ENCODE assay signal across 1 cellular context in the genomic region with DNA sequence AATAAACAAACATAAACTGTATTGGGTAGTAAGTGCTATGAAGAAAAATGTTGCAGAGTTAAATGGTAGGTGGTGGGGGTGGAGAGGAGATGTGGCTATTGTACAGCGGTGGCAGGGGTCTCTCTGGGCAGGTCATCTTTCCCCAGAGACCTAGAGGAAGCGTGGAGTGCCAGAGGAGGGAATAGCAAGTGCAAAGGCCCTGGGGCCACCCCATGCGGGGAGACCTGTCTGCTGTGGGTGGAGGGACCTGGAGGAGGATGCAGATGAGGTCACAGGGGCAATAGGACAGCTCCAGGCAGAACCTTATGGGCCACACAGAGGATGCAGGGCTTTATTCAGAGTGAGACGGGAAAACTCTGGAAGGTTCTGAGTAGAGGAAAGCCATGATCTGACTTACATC.
TF ChIP-seq lines count a peak whose summit lies in the region.

No MANE protein-coding gene starts in this region.

TF ChIP-seq in HepG2, 621 proteins besides CTCF, POLR2A, EP300 and RAD21 (continued from another document):
- TF ChIP-seq, protein P1, sequence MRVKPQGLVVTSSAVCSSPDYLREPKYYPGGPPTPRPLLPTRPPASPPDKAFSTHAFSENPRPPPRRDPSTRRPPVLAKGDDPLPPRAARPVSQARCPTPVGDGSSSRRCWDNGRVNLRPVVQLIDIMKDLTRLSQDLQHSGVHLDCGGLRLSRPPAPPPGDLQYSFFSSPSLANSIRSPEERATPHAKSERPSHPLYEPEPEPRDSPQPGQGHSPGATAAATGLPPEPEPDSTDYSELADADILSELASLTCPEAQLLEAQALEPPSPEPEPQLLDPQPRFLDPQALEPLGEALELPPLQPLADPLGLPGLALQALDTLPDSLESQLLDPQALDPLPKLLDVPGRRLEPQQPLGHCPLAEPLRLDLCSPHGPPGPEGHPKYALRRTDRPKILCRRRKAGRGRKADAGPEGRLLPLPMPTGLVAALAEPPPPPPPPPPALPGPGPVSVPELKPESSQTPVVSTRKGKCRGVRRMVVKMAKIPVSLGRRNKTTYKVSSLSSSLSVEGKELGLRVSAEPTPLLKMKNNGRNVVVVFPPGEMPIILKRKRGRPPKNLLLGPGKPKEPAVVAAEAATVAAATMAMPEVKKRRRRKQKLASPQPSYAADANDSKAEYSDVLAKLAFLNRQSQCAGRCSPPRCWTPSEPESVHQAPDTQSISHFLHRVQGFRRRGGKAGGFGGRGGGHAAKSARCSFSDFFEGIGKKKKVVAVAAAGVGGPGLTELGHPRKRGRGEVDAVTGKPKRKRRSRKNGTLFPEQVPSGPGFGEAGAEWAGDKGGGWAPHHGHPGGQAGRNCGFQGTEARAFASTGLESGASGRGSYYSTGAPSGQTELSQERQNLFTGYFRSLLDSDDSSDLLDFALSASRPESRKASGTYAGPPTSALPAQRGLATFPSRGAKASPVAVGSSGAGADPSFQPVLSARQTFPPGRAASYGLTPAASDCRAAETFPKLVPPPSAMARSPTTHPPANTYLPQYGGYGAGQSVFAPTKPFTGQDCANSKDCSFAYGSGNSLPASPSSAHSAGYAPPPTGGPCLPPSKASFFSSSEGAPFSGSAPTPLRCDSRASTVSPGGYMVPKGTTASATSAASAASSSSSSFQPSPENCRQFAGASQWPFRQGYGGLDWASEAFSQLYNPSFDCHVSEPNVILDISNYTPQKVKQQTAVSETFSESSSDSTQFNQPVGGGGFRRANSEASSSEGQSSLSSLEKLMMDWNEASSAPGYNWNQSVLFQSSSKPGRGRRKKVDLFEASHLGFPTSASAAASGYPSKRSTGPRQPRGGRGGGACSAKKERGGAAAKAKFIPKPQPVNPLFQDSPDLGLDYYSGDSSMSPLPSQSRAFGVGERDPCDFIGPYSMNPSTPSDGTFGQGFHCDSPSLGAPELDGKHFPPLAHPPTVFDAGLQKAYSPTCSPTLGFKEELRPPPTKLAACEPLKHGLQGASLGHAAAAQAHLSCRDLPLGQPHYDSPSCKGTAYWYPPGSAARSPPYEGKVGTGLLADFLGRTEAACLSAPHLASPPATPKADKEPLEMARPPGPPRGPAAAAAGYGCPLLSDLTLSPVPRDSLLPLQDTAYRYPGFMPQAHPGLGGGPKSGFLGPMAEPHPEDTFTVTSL (CRISPR knock-in tag; IDR thresholded peaks at IDR 0.05; ENCODE audit: borderline replicate concordance), result no peak
